ENCODE assay signal across 1 cellular context in the genomic region with DNA sequence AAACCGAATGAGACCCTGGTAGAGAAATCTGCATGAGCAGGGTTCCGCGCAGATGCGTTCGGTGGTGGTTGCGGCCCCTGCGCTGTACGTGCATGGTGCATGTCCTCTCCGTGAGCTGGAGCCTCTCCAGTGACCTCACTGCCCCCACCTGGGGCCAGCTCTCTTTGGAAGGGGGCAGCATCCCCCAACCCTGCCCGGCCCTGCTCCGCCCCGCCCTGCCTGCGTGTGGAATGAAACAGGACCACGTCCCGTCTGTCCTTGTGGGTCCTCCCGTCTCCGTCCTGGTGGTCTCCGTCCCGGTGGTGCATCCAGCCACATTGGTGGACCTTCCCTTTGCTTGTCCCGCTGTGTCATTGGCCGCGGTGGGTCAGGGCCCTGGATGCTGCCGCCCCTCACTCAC.
TF ChIP-seq lines count a peak whose summit lies in the region.

No MANE protein-coding gene starts in this region.

TF ChIP-seq in IMR-90, 13 proteins besides CTCF, POLR2A, EP300 and RAD21 (continued from another document):
- TF ChIP-seq, protein P1, sequence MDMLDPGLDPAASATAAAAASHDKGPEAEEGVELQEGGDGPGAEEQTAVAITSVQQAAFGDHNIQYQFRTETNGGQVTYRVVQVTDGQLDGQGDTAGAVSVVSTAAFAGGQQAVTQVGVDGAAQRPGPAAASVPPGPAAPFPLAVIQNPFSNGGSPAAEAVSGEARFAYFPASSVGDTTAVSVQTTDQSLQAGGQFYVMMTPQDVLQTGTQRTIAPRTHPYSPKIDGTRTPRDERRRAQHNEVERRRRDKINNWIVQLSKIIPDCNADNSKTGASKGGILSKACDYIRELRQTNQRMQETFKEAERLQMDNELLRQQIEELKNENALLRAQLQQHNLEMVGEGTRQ (IDR thresholded peaks at IDR 0.05; ENCODE audit: low read depth, low read length): no peak
- TF ChIP-seq RCOR1 (IDR thresholded peaks at IDR 0.05; ENCODE audit: insufficient replicate concordance, low read length): no peak
